ENCODE assay signal across 7 cellular contexts in genomic region chr2:96869824-96870630, GRCh38. TPM values are rescaled to one million over a fixed set of nuclear protein-coding genes. Genes with fewer than 3 reads are reported as not detected.
DNase-seq lines count a peak whose midpoint lies in the region; ATAC-seq and TF ChIP-seq lines count a peak whose summit lies in the region.

Gene SEMA4C, minus strand, starts transcription at chr2:96870080. Its CDS starts 2,194 bp downstream, at chr2:96867886.

- 3% methylated on average over 6 of the region's 92 CpGs; no CpG with 5 or more reads in 1 of the 2 donors for WGBS in esophagus squamous epithelium, 2 donors
- 0 to 3% methylated on average over 16 to 19 of the region's 92 CpGs for WGBS in thyroid gland, 2 donors

- in situ Hi-C loops in GM13976 (cut with MboI; ENCODE audit: low sequenced_read_pairs, unreplicated experiment): no loop called here

- DNase-seq in GM13976 (ENCODE audit: low spot score) (peak; percentile 79), NCI-H2227 (lab: John Stamatoyannopoulos, UW; ENCODE audit: unreplicated experiment) (peak; percentile 70), esophagus squamous epithelium (lab: John Stamatoyannopoulos, UW) (no peak), myocyte (ENCODE audit: low read depth) (peak; percentile 69), thyroid gland (peak; percentile 52 to 54)
- peak; percentile 59 to 67 for DNase-seq in activated T-cell treated with anti-CD3 and anti-CD28 coated beads, Interleukin-2, amount 50 U/mL, for 48 hours

- H3K9me3 ChIP-seq in esophagus squamous epithelium (no peaks in the 10 kb centered on the region), thyroid gland (no peaks in the 10 kb centered on the region)

- TF ChIP-seq CTCF in GM13976 (IDR thresholded peaks at IDR 0.05; ENCODE audit: borderline replicate concordance, control extremely low read depth, extremely low read depth, insufficient read depth, missing control alignments): no peak
- TF ChIP-seq CTCF in esophagus squamous epithelium (IDR thresholded peaks at IDR 0.05): no peak
- no peak for TF ChIP-seq CTCF in thyroid gland (IDR thresholded peaks at IDR 0.05)

- ATAC-seq in HG02588 (IDR thresholded peaks at IDR 0.05; ENCODE audit: unreplicated experiment): no peak

- TF ChIP-seq POLR2A in esophagus squamous epithelium (IDR thresholded peaks at IDR 0.05): peak in 3 of 4 donors; percentile 53 to 81 (median 66)
- TF ChIP-seq POLR2A in thyroid gland (IDR thresholded peaks at IDR 0.05): peak in 1 of 2 donors; percentile 79

- intact Hi-C loops in esophagus squamous epithelium (cut with DNase I) (no loop called here), thyroid gland (cut with DNase I) (no loop called here)

- H3K27ac ChIP-seq in esophagus squamous epithelium (peak within 1 kb of the TSS; percentile 95 to 100 (median 97)), thyroid gland (peak within 1 kb of the TSS; percentile 92 to 97 (median 93))

- H3K27me3 ChIP-seq in esophagus squamous epithelium (no peaks in the 10 kb centered on the region), thyroid gland (no peaks in the 10 kb centered on the region)

- H3K36me3 ChIP-seq in esophagus squamous epithelium (peaks cover 6 to 27% (median 12%) of the 10 kb centered on the region in 3 donors), thyroid gland (peaks cover 9% of the 10 kb centered on the region in 2 donors)

- H3K4me1 ChIP-seq in esophagus squamous epithelium: peaks cover 51 to 90% (median 65%) of the 10 kb centered on the region in 3 donors
- H3K4me1 ChIP-seq in thyroid gland: peaks cover 11 to 53% of the 10 kb centered on the region in 2 donors

- H3K4me3 ChIP-seq in esophagus squamous epithelium (peak within 1 kb of the TSS; percentile 65 to 94 (median 78)), thyroid gland (replicated peaks in 1 of 3) (peak within 1 kb of the TSS; percentile 77 to 100 (median 99))

RNA-seq across cellular contexts. Expression of gene SEMA4C, which starts in this region (rescaled TPM):
- total RNA-seq in esophagus squamous epithelium (10 to 100 TPM in 2 of 4 donors, 1 to 10 TPM in 2; 7.4 to 23.8 (median 12.8) TPM), myocyte (74.5 and 88.9 TPM in 2 replicates), thyroid gland (10 to 100 TPM; 14.5 to 21.7 (median 19.3) TPM)
- 31.1 TPM for polyA plus RNA-seq in myocyte (2012)
